Comparison of ENCODE assay signal across 17 cellular contexts in the genomic region with DNA sequence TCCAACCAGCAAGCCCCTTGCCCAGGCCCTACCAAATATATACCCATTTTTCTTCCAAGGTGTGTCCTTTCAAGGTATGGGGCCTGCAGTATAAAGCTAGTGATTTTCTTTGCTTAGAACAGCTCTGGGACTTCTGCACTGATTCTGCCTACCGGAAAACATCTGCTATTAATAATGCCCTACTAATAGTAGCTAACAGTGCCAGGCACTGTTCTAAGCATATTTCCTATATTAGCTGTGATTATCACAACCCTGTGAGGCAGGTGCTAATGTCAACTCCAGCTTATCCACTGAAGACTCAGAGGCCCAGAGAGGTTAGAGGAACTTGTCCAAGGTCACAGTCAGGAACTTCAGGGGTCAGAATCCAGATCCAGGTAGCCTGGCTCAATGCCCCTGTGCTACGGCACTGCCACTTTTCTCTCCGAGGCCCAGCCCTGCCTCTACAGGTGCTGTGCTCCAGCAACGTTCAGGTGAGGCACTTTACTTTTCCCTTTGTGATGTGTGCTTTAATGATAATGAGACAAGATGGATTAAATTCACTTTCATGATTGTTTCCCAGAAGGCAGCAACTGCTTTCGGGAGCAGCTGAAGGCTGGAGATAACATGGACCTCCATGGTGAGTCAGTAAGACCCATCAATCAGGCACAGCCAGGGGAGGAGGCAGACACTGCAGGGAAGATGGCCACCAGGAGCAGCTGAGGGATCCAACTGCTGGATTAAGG. TPM values are rescaled to one million over a fixed set of nuclear protein-coding genes. Genes with fewer than 3 reads are reported as not detected.
DNase-seq lines count a peak whose midpoint lies in the region; ATAC-seq and TF ChIP-seq lines count a peak whose summit lies in the region.
"Had no signal": no experiment of that assay in that cellular context is flagged by ENCODE, and none has a peak within 500 bp of the region (broad histone marks: within the 10 kb centered on the region; RNA-seq: fewer than 3 reads in every experiment).

No MANE protein-coding gene starts in this region.

- ATAC-seq in left lung, result peak; percentile 22
- ATAC-seq: HepG2 had no signal

- H3K36me3 ChIP-seq in SJCRH30 (no peaks in the 10 kb centered on the region), WERI-Rb-1 (no peaks in the 10 kb centered on the region), left lung (no peaks in the 10 kb centered on the region), uterus (no peaks in the 10 kb centered on the region)
- H3K36me3 ChIP-seq: BLaER1 had no signal

- H3K27ac ChIP-seq in SJCRH30 (no peak overlapping the region), WERI-Rb-1 (peak overlapping the region; percentile 14; the same call in 1 of the 2 replicates), left lung (no peak overlapping the region), uterus (no peak overlapping the region)
- H3K27ac ChIP-seq: BLaER1 had no signal

- no peak for TF ChIP-seq CTCF in WERI-Rb-1 (IDR thresholded peaks at IDR 0.05; ENCODE audit: low read depth, low read length)
- TF ChIP-seq CTCF in left lung (IDR thresholded peaks at IDR 0.05), result no peak
- TF ChIP-seq CTCF in uterus (IDR thresholded peaks at IDR 0.05), result no peak

- H3K4me3 ChIP-seq in SJCRH30 (no peak overlapping the region), WERI-Rb-1 (ENCODE audit: low read depth, low read length) (no peak overlapping the region), left lung (no peak overlapping the region), uterus (no peak overlapping the region)
- H3K4me3 ChIP-seq: BLaER1 had no signal

- H3K4me1 ChIP-seq in SJCRH30 (peaks cover 10% of the 10 kb centered on the region), left lung (peaks cover 3 to 6% of the 10 kb centered on the region in 2 donors), uterus (no peaks in the 10 kb centered on the region)

- intact Hi-C loops in left lung (cut with DNase I), result no loop called here
- intact Hi-C loops in uterus (cut with DNase I; ENCODE audit: low total_unique reads), result no loop called here

- DNase-seq in SJCRH30 (peak; percentile 30 to 61), WERI-Rb-1 (peak; percentile 87), left lung (no peak), NCI-H82 (lab: John Stamatoyannopoulos, UW) (no peak), islet precursor cell (no peak), uterus (no peak), iPS-NIHi7 (ENCODE audit: extremely low spot score) (no peak)
- DNase-seq: CD8-positive, alpha-beta memory T cell; DMS 273 treated with DMSO at 0.1 percent for 48 hours; NCI-H1105 treated with DMSO at 0.1 percent for 48 hours; NCI-H187; SHP77 treated with DMSO at 0.1 percent for 48 hours had no signal

- no peak for TF ChIP-seq POLR2A in uterus (IDR thresholded peaks at IDR 0.05)

- H3K9me3 ChIP-seq in SJCRH30 (replicated peaks) (no peaks in the 10 kb centered on the region), WERI-Rb-1 (ENCODE audit: severe bottlenecking) (peaks cover 4% of the 10 kb centered on the region), left lung (no peaks in the 10 kb centered on the region), uterus (no peaks in the 10 kb centered on the region)
- H3K9me3 ChIP-seq: BLaER1 had no signal

- no peaks in the 10 kb centered on the region for H3K27me3 ChIP-seq in SJCRH30
- H3K27me3 ChIP-seq in WERI-Rb-1 (ENCODE audit: insufficient read depth, low read depth, severe bottlenecking), result no peaks in the 10 kb centered on the region
- no peaks in the 10 kb centered on the region for H3K27me3 ChIP-seq in left lung
- H3K27me3 ChIP-seq in uterus, result no peaks in the 10 kb centered on the region
- H3K27me3 ChIP-seq: BLaER1 had no signal

RNA-seq across cellular contexts. Expression of gene TAS2R41, which starts 26.7 kb away (rescaled TPM):
- not detected in 2 replicates for total RNA-seq in SJCRH30 (2014; rRNA removed; shearing (Covaris generic))
- total RNA-seq in left lung (not detected), uterus (1 to 10 TPM in 1 of 4 donors, not detected in 3; 3.3 TPM)
- total RNA-seq: CD8-positive, alpha-beta memory T cell; Daoy; H1; HepG2; NCI-H460 had no signal

Comparison
In these comparisons a context has a peak if more than half of its experiments do, and no peak if none do; other contexts are left out.
1. DNase-seq: peak in SJCRH30 (2 of 2) and WERI-Rb-1 (single experiment); none in left lung (0 of 2), NCI-H82 (single experiment), islet precursor cell (single experiment), uterus (0 of 2) and iPS-NIHi7 (single experiment).